9 cellular contexts compared by ENCODE assay signal in the genomic region with DNA sequence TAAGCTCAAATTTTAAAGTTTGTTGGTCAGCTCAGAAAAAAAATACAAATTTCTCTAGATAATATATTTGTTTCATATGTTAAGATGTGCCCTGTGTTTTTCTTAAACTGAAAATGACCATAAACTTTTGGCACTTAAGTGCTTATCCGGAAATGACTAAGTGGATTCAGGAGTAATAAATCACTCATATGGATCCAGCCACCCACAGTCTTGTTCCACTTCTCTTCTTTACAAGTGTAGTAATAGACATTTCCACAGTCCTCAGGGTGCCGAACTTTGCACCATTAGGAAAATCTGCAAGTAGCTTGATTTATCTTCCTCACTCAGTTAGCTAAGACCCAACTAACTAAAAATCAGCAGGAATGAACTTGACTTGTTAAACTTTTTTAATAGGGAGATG.
DNase-seq lines count a peak whose midpoint lies in the region; ATAC-seq and TF ChIP-seq lines count a peak whose summit lies in the region.
"Had no signal": no experiment of that assay in that cellular context is flagged by ENCODE, and none has a peak within 500 bp of the region (broad histone marks: within the 10 kb centered on the region; RNA-seq: fewer than 3 reads in every experiment).

No MANE protein-coding gene starts in this region.

- peaks cover 0 to 2% of the 10 kb centered on the region in 2 donors for H3K9me3 Mint-ChIP-seq in effector memory CD8-positive, alpha-beta T cell
- H3K9me3 Mint-ChIP-seq: neural crest cell had no signal

- peaks cover 17% of the 10 kb centered on the region for H3K36me3 Mint-ChIP-seq in effector memory CD8-positive, alpha-beta T cell (ENCODE audit: insufficient read depth)

- peak overlapping the region in 1 of 2 donors; percentile 11 for H3K27ac Mint-ChIP-seq in effector memory CD8-positive, alpha-beta T cell

- H3K4me3 Mint-ChIP-seq in effector memory CD8-positive, alpha-beta T cell, result peak overlapping the region in 1 of 2 donors; percentile 20
- H3K4me3 Mint-ChIP-seq: neural crest cell had no signal

- ATAC-seq in GM21367 (IDR thresholded peaks at IDR 0.05; ENCODE audit: unreplicated experiment), result peak; percentile 47
- ATAC-seq in HG03565 (IDR thresholded peaks at IDR 0.05; ENCODE audit: unreplicated experiment), result peak; percentile 70
- ATAC-seq in effector memory CD8-positive, alpha-beta T cell (replicated peaks), result no peak

- DNase-seq in Caki2 (ENCODE audit: low read depth), result peak; percentile 26
- DNase-seq in epithelial cell of esophagus (ENCODE audit: low read depth), result peak; percentile 29
- DNase-seq in effector memory CD8-positive, alpha-beta T cell, result no peak
- no peak for DNase-seq in NCI-H774 (lab: John Stamatoyannopoulos, UW)
- no peak for DNase-seq in epidermal melanocyte (ENCODE audit: insufficient read length, low spot score)
- DNase-seq in activated CD4-positive, alpha-beta T cell treated with anti-CD3 and anti-CD28 coated beads for 1 hour, result no peak

- peaks cover 40 to 54% of the 10 kb centered on the region in 2 donors for H3K4me1 Mint-ChIP-seq in effector memory CD8-positive, alpha-beta T cell (ENCODE audit: low read depth in 2 of 2)
- H3K4me1 Mint-ChIP-seq: neural crest cell had no signal

- no peak for TF ChIP-seq CTCF in epithelial cell of esophagus (IDR thresholded peaks at IDR 0.05; ENCODE audit: insufficient read depth, low read depth, low read length, missing control alignments)

- H3K27me3 Mint-ChIP-seq in effector memory CD8-positive, alpha-beta T cell, result no peaks in the 10 kb centered on the region

- no peak overlapping the region for H3K4me3 ChIP-seq in epithelial cell of esophagus (ENCODE audit: low read length)

- in situ Hi-C loops in Caki2 (cut with HindIII; ENCODE audit: low pct_unique_long_range_greater_than_20kb, low sequenced_read_pairs), result no loop called here

Comparison
In these comparisons a context has a peak if more than half of its experiments do, and no peak if none do; other contexts are left out.
1. DNase-seq: peak in Caki2 (single experiment) and epithelial cell of esophagus (single experiment); none in effector memory CD8-positive, alpha-beta T cell (0 of 3), NCI-H774 (single experiment), epidermal melanocyte (single experiment) and activated CD4-positive, alpha-beta T cell treated with anti-CD3 and anti-CD28 coated beads for 1 hour (single experiment).